ENCODE assay signal across 21 cellular contexts in genomic region chr6:46118836-46119235, GRCh38. TPM values are rescaled to one million over a fixed set of nuclear protein-coding genes. Genes with fewer than 3 reads are reported as not detected.
"Had no signal": no experiment of that assay in that cellular context is flagged by ENCODE, and none has a peak within 500 bp of the region (broad histone marks: within the 10 kb centered on the region; RNA-seq: fewer than 3 reads in every experiment).

No MANE protein-coding gene starts in this region.

- DNase-seq: KBM-7; MV-4-11; NCI-H1048; NCI-H1105 treated with DMSO at 0.1 percent for 48 hours; NCI-H1417 treated with DMSO at 0.1 percent for 48 hours; NCI-H146; NCI-H187; NCI-H2029; NCI-H2081 treated with DMSO at 0.1 percent for 48 hours; NCI-H2171; NCI-H226; NCI-H446; NCI-H510A; NCI-H524 treated with DMSO at 0.1 percent for 48 hours; NCI-H69; NCI-H774; NK-92 treated with Interleukin-12 subunit alpha and Interleukin-12 subunit beta, amount 100 ng/mL, for 24 hours; PC-3; SHP77; SK-N-SH had no signal

- ATAC-seq: Panc1, PC-3 had no signal

RNA-seq across cellular contexts. Expression of gene ENPP5, which starts 51.9 kb away (rescaled TPM):
- polyA plus RNA-seq: SK-N-SH had no signal
